ENCODE assay signal across 8 cellular contexts in the genomic region with DNA sequence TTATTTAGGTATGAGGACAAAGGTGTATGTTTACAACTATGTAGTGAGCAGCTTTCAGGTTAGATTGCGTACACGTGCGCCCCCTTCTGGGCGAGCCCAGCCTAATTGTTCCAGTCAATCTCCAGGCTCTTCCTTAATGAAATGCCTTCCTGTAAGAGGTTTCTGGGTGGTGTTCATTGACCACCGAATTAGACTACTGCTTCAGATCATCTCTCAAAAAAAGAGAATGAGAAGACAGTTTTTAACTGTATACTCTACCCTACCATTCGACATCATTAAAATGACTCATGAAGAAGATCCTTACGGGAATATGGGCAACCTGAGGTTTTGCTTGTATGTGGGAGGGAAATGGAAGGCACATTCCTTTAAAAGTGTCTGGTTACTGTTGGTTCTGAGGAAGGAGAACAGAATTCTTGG. TPM values are rescaled to one million over a fixed set of nuclear protein-coding genes. Genes with fewer than 3 reads are reported as not detected.
A peak's percentile ranks its signal among the peaks of the same experiment; 100 is the strongest.
DNase-seq lines count a peak whose midpoint lies in the region; ATAC-seq lines count a peak whose summit lies in the region.

No MANE protein-coding gene starts in this region.

- no peak overlapping the region for H3K4me3 ChIP-seq in rectal smooth muscle tissue (ENCODE audit: low read length)

- no peaks in the 10 kb centered on the region for H3K27me3 ChIP-seq in rectal smooth muscle tissue (ENCODE audit: control insufficient read depth, insufficient read depth, low read length)

- no peaks in the 10 kb centered on the region for H3K4me1 ChIP-seq in rectal smooth muscle tissue (ENCODE audit: control insufficient read depth, insufficient read depth, low read length)

- ATAC-seq in GM18519 (IDR thresholded peaks at IDR 0.05; ENCODE audit: low FRiP score, unreplicated experiment) (peak; percentile 71), HG02973 (IDR thresholded peaks at IDR 0.05; ENCODE audit: unreplicated experiment) (peak; percentile 70), Right ventricle myocardium superior (ENCODE audit: poor library complexity) (peak; percentile 82)
- ATAC-seq in activated T-cell treated with anti-CD3 and anti-CD28 coated beads, Interleukin-2, amount 50 U/mL, for 4 hours = no peak

- no peak overlapping the region for H3K4me3 Mint-ChIP-seq in activated T-cell treated with anti-CD3 and anti-CD28 coated beads, Interleukin-2, amount 50 U/mL, for 4 hours

- no peaks in the 10 kb centered on the region for H3K4me1 Mint-ChIP-seq in activated T-cell treated with anti-CD3 and anti-CD28 coated beads, Interleukin-2, amount 50 U/mL, for 4 hours (ENCODE audit: low read depth)

- intact Hi-C loops in Right ventricle myocardium superior (cut with DNase I) = loop anchor here (5.0 kb wide), 1 partner anchor 132 kb away; no protein-coding TSS in a partner anchor

- no peaks in the 10 kb centered on the region for H3K36me3 Mint-ChIP-seq in activated T-cell treated with anti-CD3 and anti-CD28 coated beads, Interleukin-2, amount 50 U/mL, for 4 hours (ENCODE audit: insufficient read depth)

- no peak overlapping the region for H3K27ac ChIP-seq in rectal smooth muscle tissue (ENCODE audit: low read depth, low read length)

- H3K9ac ChIP-seq in rectal smooth muscle tissue (ENCODE audit: low read length) = peak overlapping the region; percentile 36

- H3K36me3 ChIP-seq in rectal smooth muscle tissue (ENCODE audit: control insufficient read depth, insufficient read depth, low read length) = no peaks in the 10 kb centered on the region

- peak; percentile 37 for DNase-seq in AG08395 (ENCODE audit: low spot score)
- peak; percentile 81 for DNase-seq in NCI-H226
- DNase-seq in activated T-cell treated with anti-CD3 and anti-CD28 coated beads, Interleukin-2, amount 50 U/mL, for 4 hours = peak; percentile 6
- DNase-seq in Right ventricle myocardium superior = peak; percentile 87
- no peak for DNase-seq in retina

- no peaks in the 10 kb centered on the region for H3K27me3 Mint-ChIP-seq in activated T-cell treated with anti-CD3 and anti-CD28 coated beads, Interleukin-2, amount 50 U/mL, for 4 hours (ENCODE audit: low read depth)

- no peaks in the 10 kb centered on the region for H3K9me3 Mint-ChIP-seq in activated T-cell treated with anti-CD3 and anti-CD28 coated beads, Interleukin-2, amount 50 U/mL, for 4 hours

RNA-seq across cellular contexts. Expression of a gene that starts 2.1 kb away (rescaled TPM):
- total RNA-seq in activated T-cell treated with anti-CD3 and anti-CD28 coated beads, Interleukin-2, amount 50 U/mL, for 4 hours = under 1 TPM; 0.14 to 0.35 (median 0.32) TPM
- total RNA-seq in Right ventricle myocardium superior = 34.6 TPM

RNA-seq across cellular contexts. Expression of a gene that starts 51.3 kb away (rescaled TPM):
- total RNA-seq in activated T-cell treated with anti-CD3 and anti-CD28 coated beads, Interleukin-2, amount 50 U/mL, for 4 hours = not detected
- total RNA-seq in Right ventricle myocardium superior = not detected

Comparison
In these comparisons a context has a peak if more than half of its experiments do, and no peak if none do; other contexts are left out.
1. ATAC-seq: peak in GM18519 (single experiment), HG02973 (single experiment) and Right ventricle myocardium superior (single experiment); none in activated T-cell treated with anti-CD3 and anti-CD28 coated beads, Interleukin-2, amount 50 U/mL, for 4 hours (0 of 2).
2. RNA of a gene that starts 2.1 kb away (total RNA-seq): 34.6 TPM in Right ventricle myocardium superior (single experiment); 0.14 to 0.35 TPM in activated T-cell treated with anti-CD3 and anti-CD28 coated beads, Interleukin-2, amount 50 U/mL, for 4 hours; every median in the first group is over 10 times any median in the second.